ENCODE assay signal across 25 cellular contexts in genomic region chr3:24255414-24255813, GRCh38.
"Had no signal": no experiment of that assay in that cellular context is flagged by ENCODE, and none has a peak within 500 bp of the region (broad histone marks: within the 10 kb centered on the region; RNA-seq: fewer than 3 reads in every experiment).

No MANE protein-coding gene starts in this region.

- H3K4me1 ChIP-seq: left lung, parathyroid adenoma, testis had no signal

- H3K4me3 ChIP-seq: left lung, lung, psoas muscle, right atrium auricular region, right lobe of liver, stomach, testis, tibial artery, uterus had no signal

- H3K9me3 ChIP-seq: left lung, psoas muscle, right atrium auricular region, right lobe of liver, stomach, testis, tibial artery, uterus had no signal

- H3K27me3 ChIP-seq: left lung, right atrium auricular region, right lobe of liver, stomach, testis, tibial artery, uterus had no signal

- DNase-seq: hypothalamus; immature natural killer cell; kidney; left colon; left lung; naive thymus-derived CD8-positive, alpha-beta T cell; nucleus accumbens; psoas muscle; right lobe of liver; stimulated activated CD4-positive, alpha-beta T cell treated with anti-CD3 and anti-CD28 coated beads, Interleukin-12 subunit alpha, Interleukin-12 subunit beta, amount 100 ng/mL, for 4 hours; stimulated activated CD4-positive, alpha-beta T cell treated with anti-CD3 and anti-CD28 coated beads, Interleukin-15, amount 100 ng/mL, for 24 hours; stimulated activated CD4-positive, alpha-beta T cell treated with anti-CD3 and anti-CD28 coated beads, Interleukin-2, amount 100 ng/mL, for 24 hours; stimulated activated CD4-positive, alpha-beta T cell treated with anti-CD3 and anti-CD28 coated beads, Interleukin-4, amount 100 ng/mL, for 1 hour; stimulated activated naive B cell treated with anti-CD40 and anti-IgM and Interleukin-4, amounts not matched to agents 10 μg/mL and 1 μg/mL and 100 μg/mL, for 72 hours; stimulated activated naive CD8-positive, alpha-beta T cell treated with anti-CD3 and anti-CD28 coated beads, Interleukin-15, Interleukin-2, amounts not matched to agents 100 U/mL and 50 U/mL, for 24 hours; stomach; testis; tibial artery; uterus had no signal

- H2AFZ ChIP-seq: parathyroid adenoma had no signal

- H3K36me3 Mint-ChIP-seq: immature natural killer cell; naive thymus-derived CD8-positive, alpha-beta T cell; type B pancreatic cell had no signal

- H3K36me3 ChIP-seq: left lung, right atrium auricular region, right lobe of liver, stomach, tibial artery, uterus had no signal

- H3K4me3 Mint-ChIP-seq: immature natural killer cell; naive thymus-derived CD8-positive, alpha-beta T cell; nephron; neural crest cell; stimulated activated naive B cell treated with anti-CD40 and anti-IgM and Interleukin-4, amounts not matched to agents 10 μg/mL and 1 μg/mL and 100 μg/mL, for 72 hours; type B pancreatic cell had no signal

- H3K27ac Mint-ChIP-seq: immature natural killer cell; naive thymus-derived CD8-positive, alpha-beta T cell; nephron; stimulated activated naive B cell treated with anti-CD40 and anti-IgM and Interleukin-4, amounts not matched to agents 10 μg/mL and 1 μg/mL and 100 μg/mL, for 72 hours; type B pancreatic cell had no signal

- H3K27me3 Mint-ChIP-seq: stimulated activated naive B cell treated with anti-CD40 and anti-IgM and Interleukin-4, amounts not matched to agents 10 μg/mL and 1 μg/mL and 100 μg/mL, for 72 hours; type B pancreatic cell had no signal

- H3K9ac ChIP-seq: parathyroid adenoma had no signal

- ATAC-seq: left colon; left lung; naive thymus-derived CD8-positive, alpha-beta T cell; psoas muscle; right lobe of liver; stimulated activated naive B cell treated with anti-CD40 and anti-IgM and Interleukin-4, amounts not matched to agents 10 μg/mL and 1 μg/mL and 100 μg/mL, for 72 hours; stimulated activated naive CD8-positive, alpha-beta T cell treated with anti-CD3 and anti-CD28 coated beads, Interleukin-15, Interleukin-2, amounts not matched to agents 100 U/mL and 50 U/mL, for 24 hours had no signal

- H3K27ac ChIP-seq: left lung, parathyroid adenoma, psoas muscle, right atrium auricular region, right lobe of liver, stomach, testis, uterus had no signal

- H3K9me3 Mint-ChIP-seq: naive thymus-derived CD8-positive, alpha-beta T cell; nephron; neural crest cell; stimulated activated naive B cell treated with anti-CD40 and anti-IgM and Interleukin-4, amounts not matched to agents 10 μg/mL and 1 μg/mL and 100 μg/mL, for 72 hours; type B pancreatic cell had no signal

- H3K4me1 Mint-ChIP-seq: immature natural killer cell; naive thymus-derived CD8-positive, alpha-beta T cell; neural crest cell; stimulated activated naive B cell treated with anti-CD40 and anti-IgM and Interleukin-4, amounts not matched to agents 10 μg/mL and 1 μg/mL and 100 μg/mL, for 72 hours had no signal

- H3K79me2 ChIP-seq: parathyroid adenoma had no signal
